1 cellular context compared by ENCODE assay signal in the genomic region with DNA sequence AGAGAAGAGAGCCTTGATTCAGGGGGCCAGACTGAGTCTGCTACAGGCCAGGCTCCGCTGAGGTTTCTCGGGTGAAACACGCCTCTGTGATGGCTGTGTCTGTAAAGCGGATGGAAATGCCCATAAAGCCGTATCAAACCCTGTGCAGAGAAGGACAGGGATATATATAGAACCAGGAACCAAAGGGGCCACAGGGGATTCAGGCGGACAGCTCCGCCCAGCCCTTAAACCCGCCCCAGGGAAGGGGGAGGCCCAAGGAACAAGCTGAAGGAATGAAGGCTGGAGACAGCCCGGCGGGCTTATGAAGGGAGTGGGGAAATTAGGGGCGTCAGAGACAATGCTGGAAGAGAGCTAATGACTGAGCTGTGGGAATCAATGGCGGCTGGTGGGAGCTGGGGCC.
TF ChIP-seq lines count a peak whose summit lies in the region.

No MANE protein-coding gene starts in this region.

TF ChIP-seq in GM23338, 12 proteins besides CTCF, POLR2A, EP300 and RAD21 (continued from another document):
- TF ChIP-seq, protein P1, sequence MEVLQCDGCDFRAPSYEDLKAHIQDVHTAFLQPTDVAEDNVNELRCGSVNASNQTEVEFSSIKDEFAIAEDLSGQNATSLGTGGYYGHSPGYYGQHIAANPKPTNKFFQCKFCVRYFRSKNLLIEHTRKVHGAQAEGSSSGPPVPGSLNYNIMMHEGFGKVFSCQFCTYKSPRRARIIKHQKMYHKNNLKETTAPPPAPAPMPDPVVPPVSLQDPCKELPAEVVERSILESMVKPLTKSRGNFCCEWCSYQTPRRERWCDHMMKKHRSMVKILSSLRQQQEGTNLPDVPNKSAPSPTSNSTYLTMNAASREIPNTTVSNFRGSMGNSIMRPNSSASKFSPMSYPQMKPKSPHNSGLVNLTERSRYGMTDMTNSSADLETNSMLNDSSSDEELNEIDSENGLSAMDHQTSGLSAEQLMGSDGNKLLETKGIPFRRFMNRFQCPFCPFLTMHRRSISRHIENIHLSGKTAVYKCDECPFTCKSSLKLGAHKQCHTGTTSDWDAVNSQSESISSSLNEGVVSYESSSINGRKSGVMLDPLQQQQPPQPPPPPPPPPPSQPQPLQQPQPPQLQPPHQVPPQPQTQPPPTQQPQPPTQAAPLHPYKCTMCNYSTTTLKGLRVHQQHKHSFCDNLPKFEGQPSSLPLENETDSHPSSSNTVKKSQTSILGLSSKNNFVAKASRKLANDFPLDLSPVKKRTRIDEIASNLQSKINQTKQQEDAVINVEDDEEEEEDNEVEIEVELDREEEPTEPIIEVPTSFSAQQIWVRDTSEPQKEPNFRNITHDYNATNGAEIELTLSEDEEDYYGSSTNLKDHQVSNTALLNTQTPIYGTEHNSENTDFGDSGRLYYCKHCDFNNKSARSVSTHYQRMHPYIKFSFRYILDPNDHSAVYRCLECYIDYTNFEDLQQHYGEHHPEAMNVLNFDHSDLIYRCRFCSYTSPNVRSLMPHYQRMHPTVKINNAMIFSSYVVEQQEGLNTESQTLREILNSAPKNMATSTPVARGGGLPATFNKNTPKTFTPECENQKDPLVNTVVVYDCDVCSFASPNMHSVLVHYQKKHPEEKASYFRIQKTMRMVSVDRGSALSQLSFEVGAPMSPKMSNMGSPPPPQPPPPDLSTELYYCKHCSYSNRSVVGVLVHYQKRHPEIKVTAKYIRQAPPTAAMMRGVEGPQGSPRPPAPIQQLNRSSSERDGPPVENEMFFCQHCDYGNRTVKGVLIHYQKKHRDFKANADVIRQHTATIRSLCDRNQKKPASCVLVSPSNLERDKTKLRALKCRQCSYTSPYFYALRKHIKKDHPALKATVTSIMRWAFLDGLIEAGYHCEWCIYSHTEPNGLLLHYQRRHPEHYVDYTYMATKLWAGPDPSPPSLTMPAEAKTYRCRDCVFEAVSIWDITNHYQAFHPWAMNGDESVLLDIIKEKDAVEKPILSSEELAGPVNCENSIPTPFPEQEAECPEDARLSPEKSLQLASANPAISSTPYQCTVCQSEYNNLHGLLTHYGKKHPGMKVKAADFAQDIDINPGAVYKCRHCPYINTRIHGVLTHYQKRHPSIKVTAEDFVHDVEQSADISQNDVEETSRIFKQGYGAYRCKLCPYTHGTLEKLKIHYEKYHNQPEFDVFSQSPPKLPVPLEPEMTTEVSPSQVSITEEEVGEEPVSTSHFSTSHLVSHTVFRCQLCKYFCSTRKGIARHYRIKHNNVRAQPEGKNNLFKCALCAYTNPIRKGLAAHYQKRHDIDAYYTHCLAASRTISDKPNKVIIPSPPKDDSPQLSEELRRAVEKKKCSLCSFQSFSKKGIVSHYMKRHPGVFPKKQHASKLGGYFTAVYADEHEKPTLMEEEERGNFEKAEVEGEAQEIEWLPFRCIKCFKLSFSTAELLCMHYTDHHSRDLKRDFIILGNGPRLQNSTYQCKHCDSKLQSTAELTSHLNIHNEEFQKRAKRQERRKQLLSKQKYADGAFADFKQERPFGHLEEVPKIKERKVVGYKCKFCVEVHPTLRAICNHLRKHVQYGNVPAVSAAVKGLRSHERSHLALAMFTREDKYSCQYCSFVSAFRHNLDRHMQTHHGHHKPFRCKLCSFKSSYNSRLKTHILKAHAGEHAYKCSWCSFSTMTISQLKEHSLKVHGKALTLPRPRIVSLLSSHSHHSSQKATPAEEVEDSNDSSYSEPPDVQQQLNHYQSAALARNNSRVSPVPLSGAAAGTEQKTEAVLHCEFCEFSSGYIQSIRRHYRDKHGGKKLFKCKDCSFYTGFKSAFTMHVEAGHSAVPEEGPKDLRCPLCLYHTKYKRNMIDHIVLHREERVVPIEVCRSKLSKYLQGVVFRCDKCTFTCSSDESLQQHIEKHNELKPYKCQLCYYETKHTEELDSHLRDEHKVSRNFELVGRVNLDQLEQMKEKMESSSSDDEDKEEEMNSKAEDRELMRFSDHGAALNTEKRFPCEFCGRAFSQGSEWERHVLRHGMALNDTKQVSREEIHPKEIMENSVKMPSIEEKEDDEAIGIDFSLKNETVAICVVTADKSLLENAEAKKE (CRISPR knock-in tag; IDR thresholded peaks at IDR 0.05): no peak
- TF ChIP-seq, protein P2, sequence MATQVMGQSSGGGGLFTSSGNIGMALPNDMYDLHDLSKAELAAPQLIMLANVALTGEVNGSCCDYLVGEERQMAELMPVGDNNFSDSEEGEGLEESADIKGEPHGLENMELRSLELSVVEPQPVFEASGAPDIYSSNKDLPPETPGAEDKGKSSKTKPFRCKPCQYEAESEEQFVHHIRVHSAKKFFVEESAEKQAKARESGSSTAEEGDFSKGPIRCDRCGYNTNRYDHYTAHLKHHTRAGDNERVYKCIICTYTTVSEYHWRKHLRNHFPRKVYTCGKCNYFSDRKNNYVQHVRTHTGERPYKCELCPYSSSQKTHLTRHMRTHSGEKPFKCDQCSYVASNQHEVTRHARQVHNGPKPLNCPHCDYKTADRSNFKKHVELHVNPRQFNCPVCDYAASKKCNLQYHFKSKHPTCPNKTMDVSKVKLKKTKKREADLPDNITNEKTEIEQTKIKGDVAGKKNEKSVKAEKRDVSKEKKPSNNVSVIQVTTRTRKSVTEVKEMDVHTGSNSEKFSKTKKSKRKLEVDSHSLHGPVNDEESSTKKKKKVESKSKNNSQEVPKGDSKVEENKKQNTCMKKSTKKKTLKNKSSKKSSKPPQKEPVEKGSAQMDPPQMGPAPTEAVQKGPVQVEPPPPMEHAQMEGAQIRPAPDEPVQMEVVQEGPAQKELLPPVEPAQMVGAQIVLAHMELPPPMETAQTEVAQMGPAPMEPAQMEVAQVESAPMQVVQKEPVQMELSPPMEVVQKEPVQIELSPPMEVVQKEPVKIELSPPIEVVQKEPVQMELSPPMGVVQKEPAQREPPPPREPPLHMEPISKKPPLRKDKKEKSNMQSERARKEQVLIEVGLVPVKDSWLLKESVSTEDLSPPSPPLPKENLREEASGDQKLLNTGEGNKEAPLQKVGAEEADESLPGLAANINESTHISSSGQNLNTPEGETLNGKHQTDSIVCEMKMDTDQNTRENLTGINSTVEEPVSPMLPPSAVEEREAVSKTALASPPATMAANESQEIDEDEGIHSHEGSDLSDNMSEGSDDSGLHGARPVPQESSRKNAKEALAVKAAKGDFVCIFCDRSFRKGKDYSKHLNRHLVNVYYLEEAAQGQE (IDR thresholded peaks at IDR 0.05; ENCODE audit: unreplicated experiment): no peak
- no peak for TF ChIP-seq POLR2AphosphoS5 (IDR thresholded peaks at IDR 0.05; ENCODE audit: low read depth)
- no peak for TF ChIP-seq EZH2phosphoT487 (IDR thresholded peaks at IDR 0.05; ENCODE audit: unreplicated experiment)
- no peak for TF ChIP-seq JUNB (IDR thresholded peaks at IDR 0.05; ENCODE audit: unreplicated experiment)
- no peak for TF ChIP-seq ZNF331 (CRISPR knock-in tag; IDR thresholded peaks at IDR 0.05; ENCODE audit: low read depth)
- TF ChIP-seq EZH2 (IDR thresholded peaks at IDR 0.05; ENCODE audit: low read depth, unreplicated experiment): no peak
- TF ChIP-seq, protein P3, sequence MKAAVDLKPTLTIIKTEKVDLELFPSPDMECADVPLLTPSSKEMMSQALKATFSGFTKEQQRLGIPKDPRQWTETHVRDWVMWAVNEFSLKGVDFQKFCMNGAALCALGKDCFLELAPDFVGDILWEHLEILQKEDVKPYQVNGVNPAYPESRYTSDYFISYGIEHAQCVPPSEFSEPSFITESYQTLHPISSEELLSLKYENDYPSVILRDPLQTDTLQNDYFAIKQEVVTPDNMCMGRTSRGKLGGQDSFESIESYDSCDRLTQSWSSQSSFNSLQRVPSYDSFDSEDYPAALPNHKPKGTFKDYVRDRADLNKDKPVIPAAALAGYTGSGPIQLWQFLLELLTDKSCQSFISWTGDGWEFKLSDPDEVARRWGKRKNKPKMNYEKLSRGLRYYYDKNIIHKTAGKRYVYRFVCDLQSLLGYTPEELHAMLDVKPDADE (IDR thresholded peaks at IDR 0.05): no peak
- TF ChIP-seq STAT1 (IDR thresholded peaks at IDR 0.05; ENCODE audit: unreplicated experiment): no peak
